In the genomic region with DNA sequence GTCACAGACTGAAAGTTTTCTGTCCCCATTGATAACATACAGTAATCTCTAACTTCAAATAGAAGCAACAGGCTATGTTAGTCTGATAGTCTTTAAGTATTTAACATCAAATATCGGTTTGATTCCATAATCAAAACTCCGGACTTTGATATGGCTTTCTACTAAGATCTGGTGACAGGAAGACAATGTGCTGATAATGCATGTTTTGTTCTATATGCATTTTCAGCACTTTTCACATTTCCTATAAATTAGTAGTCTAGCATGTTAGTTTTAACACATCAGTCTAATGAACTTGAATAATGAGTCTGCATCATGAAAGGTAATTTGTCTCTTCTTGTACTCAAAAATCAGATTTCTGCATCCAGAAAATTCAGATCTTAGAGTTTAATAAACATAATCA, we compare ENCODE assay signal across 26 cellular contexts.
"Had no signal": no experiment of that assay in that cellular context is flagged by ENCODE, and none has a peak within 500 bp of the region (broad histone marks: within the 10 kb centered on the region; RNA-seq: fewer than 3 reads in every experiment).

No MANE protein-coding gene starts in this region.

- H3K9me3 Mint-ChIP-seq: activated naive CD4-positive, alpha-beta T cell treated with anti-CD3 and anti-CD28 coated beads, Interleukin-2, amount 50 U/mL, for 24 hours had no signal

- H3K4me1 ChIP-seq: colonic mucosa, suprapubic skin, upper lobe of right lung had no signal

- H3K27me3 Mint-ChIP-seq: activated CD4-positive, alpha-beta memory T cell treated with anti-CD3 and anti-CD28 coated beads, Interleukin-2, amount 10 ng/mL, durations not matched to agents 7 days and 5 days; activated CD4-positive, alpha-beta T cell treated with anti-CD3 and anti-CD28 coated beads, Interleukin-2, amount 10 ng/mL, durations not matched to agents 7 days and 5 days; activated naive CD4-positive, alpha-beta T cell treated with anti-CD3 and anti-CD28 coated beads, Interleukin-2, amount 50 U/mL, for 24 hours; activated naive CD8-positive, alpha-beta T cell treated with anti-CD3 and anti-CD28 coated beads, Interleukin-2, amount 50 U/mL, for 24 hours; memory B cell; naive thymus-derived CD4-positive, alpha-beta T cell had no signal

- H3K4me3 Mint-ChIP-seq: activated CD4-positive, alpha-beta memory T cell treated with anti-CD3 and anti-CD28 coated beads, Interleukin-2, amount 10 ng/mL, durations not matched to agents 7 days and 5 days; activated CD4-positive, alpha-beta T cell treated with anti-CD3 and anti-CD28 coated beads, Interleukin-2, amount 10 ng/mL, durations not matched to agents 7 days and 5 days; activated naive CD4-positive, alpha-beta T cell treated with anti-CD3 and anti-CD28 coated beads, Interleukin-2, amount 50 U/mL, for 24 hours; activated naive CD8-positive, alpha-beta T cell treated with anti-CD3 and anti-CD28 coated beads, Interleukin-2, amount 50 U/mL, for 24 hours; immature natural killer cell; memory B cell; naive thymus-derived CD4-positive, alpha-beta T cell had no signal

- FAIRE-seq: frontal cortex had no signal

- H3K27ac Mint-ChIP-seq: activated CD4-positive, alpha-beta memory T cell treated with anti-CD3 and anti-CD28 coated beads, Interleukin-2, amount 10 ng/mL, durations not matched to agents 7 days and 5 days; activated CD4-positive, alpha-beta T cell treated with anti-CD3 and anti-CD28 coated beads, Interleukin-2, amount 10 ng/mL, durations not matched to agents 7 days and 5 days; activated naive CD4-positive, alpha-beta T cell treated with anti-CD3 and anti-CD28 coated beads, Interleukin-2, amount 50 U/mL, for 24 hours; activated naive CD8-positive, alpha-beta T cell treated with anti-CD3 and anti-CD28 coated beads, Interleukin-2, amount 50 U/mL, for 24 hours; activated T-helper 2 cell treated with anti-CD3 and anti-CD28 coated beads, Interferon-gamma antibody, Interleukin-2, Interleukin-4, amounts not matched to agents 10 μg/mL and 5 μg/mL and 100 μg/mL, durations not matched to agents 14 hours and 24 hours and 36 hours; immature natural killer cell; memory B cell; naive thymus-derived CD4-positive, alpha-beta T cell had no signal

- H3K36me3 ChIP-seq: colonic mucosa, suprapubic skin, upper lobe of right lung had no signal

- DNase-seq: activated CD4-positive, alpha-beta memory T cell treated with anti-CD3 and anti-CD28 coated beads, Interleukin-2, amount 10 ng/mL, durations not matched to agents 7 days and 5 days; activated CD4-positive, alpha-beta T cell treated with anti-CD3 and anti-CD28 coated beads, Interleukin-2, amount 10 ng/mL, durations not matched to agents 7 days and 5 days; activated CD4-positive, CD25-positive, alpha-beta regulatory T cell treated with anti-CD3 and anti-CD28 coated beads, Interleukin-2, amount 50 U/mL, for 72 hours; activated naive CD8-positive, alpha-beta T cell treated with anti-CD3 and anti-CD28 coated beads, Interleukin-2, amount 50 U/mL, for 24 hours; activated T-cell treated with anti-CD3 and anti-CD28 coated beads, Interleukin-2, amount 50 U/mL, for 48 hours; amygdala; cerebellar nuclear complex; colonic mucosa; dorsolateral prefrontal cortex; effector memory CD4-positive, alpha-beta T cell; glutamatergic neuron; hippocampal formation; immature natural killer cell; midbrain; naive thymus-derived CD4-positive, alpha-beta T cell; spleen; stimulated activated naive CD4-positive, alpha-beta T cell; T-helper 2 cell; tibial artery; upper lobe of right lung had no signal

- ATAC-seq: activated naive CD8-positive, alpha-beta T cell treated with anti-CD3 and anti-CD28 coated beads, Interleukin-2, amount 50 U/mL, for 24 hours had no signal

- H3K27ac ChIP-seq: colonic mucosa, dorsolateral prefrontal cortex, right atrium auricular region, suprapubic skin, tibial artery, upper lobe of right lung had no signal

- H3K4me3 ChIP-seq: colonic mucosa, dorsolateral prefrontal cortex, right atrium auricular region, spleen, suprapubic skin, tibial artery, upper lobe of right lung had no signal

- H3K4me1 Mint-ChIP-seq: activated CD4-positive, alpha-beta memory T cell treated with anti-CD3 and anti-CD28 coated beads, Interleukin-2, amount 10 ng/mL, durations not matched to agents 7 days and 5 days; activated CD4-positive, alpha-beta T cell treated with anti-CD3 and anti-CD28 coated beads, Interleukin-2, amount 10 ng/mL, durations not matched to agents 7 days and 5 days; activated naive CD4-positive, alpha-beta T cell treated with anti-CD3 and anti-CD28 coated beads, Interleukin-2, amount 50 U/mL, for 24 hours; activated naive CD8-positive, alpha-beta T cell treated with anti-CD3 and anti-CD28 coated beads, Interleukin-2, amount 50 U/mL, for 24 hours had no signal

- H3K27me3 ChIP-seq: colonic mucosa, dorsolateral prefrontal cortex, right atrium auricular region, spleen, suprapubic skin, tibial artery, upper lobe of right lung had no signal
